ENCODE assay signal across 13 cellular contexts in genomic region chr20:40690836-40691565, GRCh38. TPM values are rescaled to one million over a fixed set of nuclear protein-coding genes. Genes with fewer than 3 reads are reported as not detected.
DNase-seq lines count a peak whose midpoint lies in the region; ATAC-seq and TF ChIP-seq lines count a peak whose summit lies in the region.
"Had no signal": no experiment of that assay in that cellular context is flagged by ENCODE, and none has a peak within 500 bp of the region (broad histone marks: within the 10 kb centered on the region; RNA-seq: fewer than 3 reads in every experiment).

No MANE protein-coding gene starts in this region.

- H3K9ac ChIP-seq in iPS-15b (ENCODE audit: low read depth, low read length): no peak overlapping the region

- DNase-seq in CD14-positive monocyte (ENCODE audit: low spot score) (no peak), T-cell (no peak), osteocyte (ENCODE audit: extremely low spot score, unreplicated experiment) (no peak), Calu3 (no peak)
- DNase-seq: activated T-cell treated with anti-CD3 and anti-CD28 coated beads, Interleukin-2, amount 50 U/mL, for 4 hours; brain microvascular endothelial cell; NCI-H1930; stimulated activated CD4-positive, alpha-beta T cell treated with anti-CD3 and anti-CD28 coated beads, Interleukin-15, amount 100 ng/mL, for 24 hours had no signal

- H3K27ac Mint-ChIP-seq in CD14-positive monocyte: peak overlapping the region in 4 of 7 donors; percentile 12 to 96 (median 44)
- H3K27ac Mint-ChIP-seq in T-cell: no peak overlapping the region
- H3K27ac Mint-ChIP-seq in osteocyte (ENCODE audit: unreplicated experiment): no peak overlapping the region
- H3K27ac Mint-ChIP-seq in Calu3 (ENCODE audit: unreplicated experiment): no peak overlapping the region

- no peaks in the 10 kb centered on the region for H3K9me3 ChIP-seq in iPS-15b (ENCODE audit: control insufficient read depth, insufficient read depth, low read length)
- H3K9me3 ChIP-seq: neutrophil had no signal

- no peak for ATAC-seq in T-cell (replicated peaks in 1 of 4)
- ATAC-seq in GM18909 (IDR thresholded peaks at IDR 0.05; ENCODE audit: poor library complexity, unreplicated experiment): no peak
- no peak for ATAC-seq in GM18517 (IDR thresholded peaks at IDR 0.05; ENCODE audit: unreplicated experiment)
- no peak for ATAC-seq in HG03095 (IDR thresholded peaks at IDR 0.05; ENCODE audit: unreplicated experiment)

- H3K4me3 Mint-ChIP-seq in CD14-positive monocyte: peak overlapping the region; percentile 83 to 86
- H3K4me3 Mint-ChIP-seq in T-cell: peak overlapping the region; percentile 9 to 58 (median 28)
- peak overlapping the region; percentile 79 for H3K4me3 Mint-ChIP-seq in osteocyte (ENCODE audit: unreplicated experiment)
- no peak overlapping the region for H3K4me3 Mint-ChIP-seq in Calu3 (ENCODE audit: low read depth, unreplicated experiment)
- H3K4me3 Mint-ChIP-seq: activated T-cell treated with anti-CD3 and anti-CD28 coated beads, Interleukin-2, amount 50 U/mL, for 4 hours had no signal

- CTCF ChIA-PET in T-cell (lab: Charles Lee): no interaction called here
- CTCF ChIA-PET in Calu3 (lab: Charles Lee): no interaction called here

- intact Hi-C loops in CD14-positive monocyte (cut with micrococcal nuclease): loop anchor here (2.0 to 10.0 kb wide), 3 partner anchors 529 to 806 kb away; no protein-coding TSS in a partner anchor
- intact Hi-C loops in Calu3 (cut with micrococcal nuclease; ENCODE audit: unreplicated experiment): loop anchor here (1.0 to 10.0 kb wide), 4 partner anchors 246 to 1574 kb away; no protein-coding TSS in a partner anchor

- peaks cover 14% of the 10 kb centered on the region for H3K4me1 ChIP-seq in iPS-15b (ENCODE audit: control insufficient read depth, insufficient read depth, low read length)

- peaks cover 0 to 41% (median 29%) of the 10 kb centered on the region in 7 donors for H3K9me3 Mint-ChIP-seq in CD14-positive monocyte
- H3K9me3 Mint-ChIP-seq in T-cell: no peaks in the 10 kb centered on the region
- no peaks in the 10 kb centered on the region for H3K9me3 Mint-ChIP-seq in osteocyte (ENCODE audit: unreplicated experiment)
- H3K9me3 Mint-ChIP-seq in Calu3 (ENCODE audit: low read depth, unreplicated experiment): no peaks in the 10 kb centered on the region
- H3K9me3 Mint-ChIP-seq: activated T-cell treated with anti-CD3 and anti-CD28 coated beads, Interleukin-2, amount 50 U/mL, for 4 hours had no signal

- H3K27me3 Mint-ChIP-seq in CD14-positive monocyte (ENCODE audit: low read depth in 3 of 3) (peaks cover 72 to 81% (median 75%) of the 10 kb centered on the region in 3 donors), T-cell (peaks cover 55 to 91% of the 10 kb centered on the region in 2 donors), osteocyte (ENCODE audit: unreplicated experiment) (peaks cover 57% of the 10 kb centered on the region), Calu3 (ENCODE audit: unreplicated experiment) (peaks cover 100% of the 10 kb centered on the region)

- TF ChIP-seq CTCF in CD14-positive monocyte (IDR thresholded peaks at IDR 0.05): no peak
- TF ChIP-seq CTCF in osteocyte (IDR thresholded peaks at IDR 0.05): no peak
- TF ChIP-seq CTCF in Calu3 (IDR thresholded peaks at IDR 0.05; ENCODE audit: unreplicated experiment): no peak

- H3K36me3 Mint-ChIP-seq in CD14-positive monocyte (peaks cover 29 to 30% of the 10 kb centered on the region in 2 donors), T-cell (no peaks in the 10 kb centered on the region), osteocyte (ENCODE audit: unreplicated experiment) (peaks cover 2% of the 10 kb centered on the region), Calu3 (ENCODE audit: insufficient read depth, unreplicated experiment) (peaks cover 17% of the 10 kb centered on the region)

- POLR2A ChIA-PET in T-cell (lab: Charles Lee): no interaction called here

- no peaks in the 10 kb centered on the region for H3K36me3 ChIP-seq in iPS-15b (ENCODE audit: control insufficient read depth, insufficient read depth, low read length)
- H3K36me3 ChIP-seq: brain microvascular endothelial cell, neutrophil had no signal

- peak overlapping the region; percentile 69 for H3K4me3 ChIP-seq in iPS-15b (ENCODE audit: low read depth, low read length)

- H3K4me1 Mint-ChIP-seq in CD14-positive monocyte (peaks cover 39% of the 10 kb centered on the region), T-cell (peaks cover 10 to 15% (median 15%) of the 10 kb centered on the region in 3 donors), osteocyte (ENCODE audit: unreplicated experiment) (peaks cover 24% of the 10 kb centered on the region), Calu3 (ENCODE audit: low read depth, unreplicated experiment) (peaks cover 6% of the 10 kb centered on the region)

- H3K27me3 ChIP-seq in iPS-15b (ENCODE audit: control insufficient read depth, insufficient read depth, low read length): peaks cover 93% of the 10 kb centered on the region

- BruUV-seq in Calu3 (replicated peaks; lab: Mats Ljungman, UMichigan): no TSS peak

RNA-seq across cellular contexts. Expression of gene MAFB, which starts 2.0 kb away (rescaled TPM):
- 100 to 1,000 TPM; 113 to 134 TPM for polyA plus RNA-seq in CD14-positive monocyte
- total RNA-seq in T-cell (under 1 TPM; 0.23 to 0.56 (median 0.32) TPM), osteocyte (27.6 and 31.9 TPM in 2 replicates), Calu3 (2022) (0.10 and 0.17 TPM in 2 replicates)

Comparison
In these comparisons a context has a peak if more than half of its experiments do, and no peak if none do; other contexts are left out.
1. H3K27ac Mint-ChIP-seq: peak in CD14-positive monocyte (4 of 7); none in T-cell (0 of 2), osteocyte (single experiment) and Calu3 (single experiment).
2. RNA of gene MAFB, which starts 2.0 kb away (total RNA-seq): 27.6 to 31.9 TPM in osteocyte; 0.23 to 0.56 TPM in T-cell and 0.10 to 0.17 TPM in Calu3; every median in the first group is over 10 times any median in the second.